1 cellular context compared by ENCODE assay signal in genomic region chr19:1489463-1489971, GRCh38.
TF ChIP-seq lines count a peak whose summit lies in the region.

No MANE protein-coding gene starts in this region.

TF ChIP-seq in HCT116, 20 proteins besides CTCF, POLR2A, EP300 and RAD21 (continued from another document):
- TF ChIP-seq ZBTB33 (IDR thresholded peaks at IDR 0.05; ENCODE audit: extremely low read depth, insufficient replicate concordance, low read length): no peak
- TF ChIP-seq POLR2AphosphoS5 (IDR thresholded peaks at IDR 0.05; ENCODE audit: low read depth, low read length): no peak
- TF ChIP-seq REST (IDR thresholded peaks at IDR 0.05; ENCODE audit: low read depth): no peak
- TF ChIP-seq YY1 (IDR thresholded peaks at IDR 0.05; ENCODE audit: extremely low read depth, insufficient replicate concordance, low read depth, low read length): no peak
- TF ChIP-seq FOSL1 (IDR thresholded peaks at IDR 0.05; ENCODE audit: low read depth): no peak
- no peak for TF ChIP-seq ELF1 (IDR thresholded peaks at IDR 0.05; ENCODE audit: borderline replicate concordance, low read depth)
